In genomic region chr7:131066635-131067034, GRCh38 we compare ENCODE assay signal across 1 cellular context.
TF ChIP-seq lines count a peak whose summit lies in the region.

No MANE protein-coding gene starts in this region.

TF ChIP-seq in HepG2, 621 proteins besides CTCF, POLR2A, EP300 and RAD21 (continued from another document):
- TF ChIP-seq PAXIP1 (CRISPR knock-in tag; conservative IDR thresholded peaks at IDR 0.05) (peak; percentile 27; the same call in 1 of the 2 replicates), ZBTB37 (CRISPR knock-in tag; IDR thresholded peaks at IDR 0.05) (no peak), SOX13 (IDR thresholded peaks at IDR 0.05) (no peak), SOX13 (CRISPR knock-in tag; conservative IDR thresholded peaks at IDR 0.05 in 1 of 2, IDR thresholded peaks at IDR 0.05 in 1 of 2) (peak in 1 of 2 experiments; percentile 56; a peak in 1 of 4 replicates), ZNF414 (CRISPR knock-in tag; IDR thresholded peaks at IDR 0.05) (no peak), SOX5 (CRISPR knock-in tag; IDR thresholded peaks at IDR 0.05; ENCODE audit: borderline replicate concordance) (peak; percentile 16; the same call in 1 of the 2 replicates), FOXK1 (CRISPR knock-in tag; IDR thresholded peaks at IDR 0.05; ENCODE audit: borderline replicate concordance, low read depth) (peak; percentile 67), ZNF784 (CRISPR knock-in tag; IDR thresholded peaks at IDR 0.05; ENCODE audit: borderline replicate concordance) (peak; percentile 88; the same call in 1 of the 2 replicates), RXRB (CRISPR knock-in tag; IDR thresholded peaks at IDR 0.05; ENCODE audit: borderline replicate concordance) (0 out of 2 replicates have a peak, but pooled peaks have one; percentile 19), ZKSCAN8 (CRISPR knock-in tag; IDR thresholded peaks at IDR 0.05; ENCODE audit: borderline replicate concordance) (no peak), KMT2B (CRISPR knock-in tag; IDR thresholded peaks at IDR 0.05) (no peak), ZBED4 (CRISPR knock-in tag; IDR thresholded peaks at IDR 0.05; ENCODE audit: borderline replicate concordance) (no peak), ZGPAT (CRISPR knock-in tag; IDR thresholded peaks at IDR 0.05) (0 out of 2 replicates have a peak, but pooled peaks have one; percentile 30)
